ENCODE assay signal across 12 cellular contexts in genomic region chr4:2419814-2420213, GRCh38. TPM values are rescaled to one million over a fixed set of nuclear protein-coding genes. Genes with fewer than 3 reads are reported as not detected.
DNase-seq lines count a peak whose midpoint lies in the region; ATAC-seq lines count a peak whose summit lies in the region.
"Had no signal": no experiment of that assay in that cellular context is flagged by ENCODE, and none has a peak within 500 bp of the region (broad histone marks: within the 10 kb centered on the region; RNA-seq: fewer than 3 reads in every experiment).

No MANE protein-coding gene starts in this region.

- intact Hi-C loops in activated CD4-positive, alpha-beta memory T cell treated with anti-CD3 and anti-CD28 coated beads for 36 hours (cut with micrococcal nuclease): loop anchor here (2.0 to 10.0 kb wide), 4 partner anchors 21 to 698 kb away; partner anchors contain the start of genes GRK4, NELFA, NOP14 and TACC3

- H3K36me3 Mint-ChIP-seq in stimulated activated naive CD8-positive, alpha-beta T cell treated with anti-CD3 and anti-CD28 coated beads, Interleukin-15, Interleukin-2, amounts not matched to agents 100 ng/mL and 50 ng/mL, for 24 hours (ENCODE audit: low read depth): no peaks in the 10 kb centered on the region
- H3K36me3 Mint-ChIP-seq in activated CD4-positive, alpha-beta memory T cell treated with anti-CD3 and anti-CD28 coated beads for 36 hours: peaks cover 2% of the 10 kb centered on the region
- peaks cover 2% of the 10 kb centered on the region for H3K36me3 Mint-ChIP-seq in memory B cell

- no peaks in the 10 kb centered on the region for H3K9me3 ChIP-seq in MG63

- no peaks in the 10 kb centered on the region for H3K36me3 ChIP-seq in MG63

- no peak for DNase-seq in stimulated activated naive CD8-positive, alpha-beta T cell treated with anti-CD3 and anti-CD28 coated beads, Interleukin-15, Interleukin-2, amounts not matched to agents 100 U/mL and 50 U/mL, for 24 hours
- no peak for DNase-seq in activated CD4-positive, alpha-beta memory T cell treated with anti-CD3 and anti-CD28 coated beads for 36 hours
- no peak for DNase-seq in memory B cell (ENCODE audit: low spot score in 2 of 2)
- no peak for DNase-seq in MG63
- DNase-seq in T1000 (lab: John Stamatoyannopoulos, UW): no peak
- DNase-seq: C1 segment of cervical spinal cord, GOT3, NCI-H2171 treated with DMSO at 0.1 percent for 48 hours, retina had no signal

- H3K27ac Mint-ChIP-seq in stimulated activated naive CD8-positive, alpha-beta T cell treated with anti-CD3 and anti-CD28 coated beads, Interleukin-15, Interleukin-2, amounts not matched to agents 100 ng/mL and 50 ng/mL, for 24 hours: no peak overlapping the region
- no peak overlapping the region for H3K27ac Mint-ChIP-seq in activated CD4-positive, alpha-beta memory T cell treated with anti-CD3 and anti-CD28 coated beads for 36 hours
- H3K27ac Mint-ChIP-seq in memory B cell: peak overlapping the region; percentile 94

- peaks cover 5% of the 10 kb centered on the region; the same call in 1 of the 2 replicates for H3K27me3 ChIP-seq in MG63

- CTCF ChIA-PET in activated CD4-positive, alpha-beta memory T cell treated with anti-CD3 and anti-CD28 coated beads for 36 hours (lab: Charles Lee): interaction anchor here (1.0 to 2.0 kb wide), 12 partner anchors 17 to 520 kb away, joined by 3 to 8 read pairs (median 4); no protein-coding TSS in a partner anchor

- peaks cover 51% of the 10 kb centered on the region for H3K27me3 Mint-ChIP-seq in stimulated activated naive CD8-positive, alpha-beta T cell treated with anti-CD3 and anti-CD28 coated beads, Interleukin-15, Interleukin-2, amounts not matched to agents 100 ng/mL and 50 ng/mL, for 24 hours
- H3K27me3 Mint-ChIP-seq in activated CD4-positive, alpha-beta memory T cell treated with anti-CD3 and anti-CD28 coated beads for 36 hours: peaks cover 13% of the 10 kb centered on the region
- peaks cover 28% of the 10 kb centered on the region for H3K27me3 Mint-ChIP-seq in memory B cell

- no peaks in the 10 kb centered on the region for H3K9me3 Mint-ChIP-seq in stimulated activated naive CD8-positive, alpha-beta T cell treated with anti-CD3 and anti-CD28 coated beads, Interleukin-15, Interleukin-2, amounts not matched to agents 100 ng/mL and 50 ng/mL, for 24 hours
- H3K9me3 Mint-ChIP-seq in activated CD4-positive, alpha-beta memory T cell treated with anti-CD3 and anti-CD28 coated beads for 36 hours: no peaks in the 10 kb centered on the region
- H3K9me3 Mint-ChIP-seq in memory B cell: no peaks in the 10 kb centered on the region

- POLR2A ChIA-PET in activated CD4-positive, alpha-beta memory T cell treated with anti-CD3 and anti-CD28 coated beads for 36 hours (lab: Charles Lee): interaction anchor here (1.4 to 1.9 kb wide), 2 partner anchors 49 to 178 kb away, joined by 7 to 11 read pairs; partner anchors contain the start of genes HAUS3, POLN and RNF4

- H3K4me3 Mint-ChIP-seq in stimulated activated naive CD8-positive, alpha-beta T cell treated with anti-CD3 and anti-CD28 coated beads, Interleukin-15, Interleukin-2, amounts not matched to agents 100 ng/mL and 50 ng/mL, for 24 hours: peak overlapping the region; percentile 78
- peak overlapping the region; percentile 80 for H3K4me3 Mint-ChIP-seq in activated CD4-positive, alpha-beta memory T cell treated with anti-CD3 and anti-CD28 coated beads for 36 hours
- peak overlapping the region; percentile 30 for H3K4me3 Mint-ChIP-seq in memory B cell

- no peak overlapping the region for H3K4me3 ChIP-seq in MG63

- H3K4me1 Mint-ChIP-seq in stimulated activated naive CD8-positive, alpha-beta T cell treated with anti-CD3 and anti-CD28 coated beads, Interleukin-15, Interleukin-2, amounts not matched to agents 100 ng/mL and 50 ng/mL, for 24 hours (ENCODE audit: low read depth): peaks cover 33% of the 10 kb centered on the region
- peaks cover 24% of the 10 kb centered on the region for H3K4me1 Mint-ChIP-seq in activated CD4-positive, alpha-beta memory T cell treated with anti-CD3 and anti-CD28 coated beads for 36 hours (ENCODE audit: low read depth)
- H3K4me1 Mint-ChIP-seq in memory B cell: peaks cover 29% of the 10 kb centered on the region

- no peak for ATAC-seq in stimulated activated naive CD8-positive, alpha-beta T cell treated with anti-CD3 and anti-CD28 coated beads, Interleukin-15, Interleukin-2, amounts not matched to agents 100 U/mL and 50 U/mL, for 24 hours
- no peak for ATAC-seq in memory B cell (ENCODE audit: low read depth)
- ATAC-seq in GM19351 (IDR thresholded peaks at IDR 0.05; ENCODE audit: unreplicated experiment): no peak

RNA-seq across cellular contexts. Expression of gene CFAP99, which starts 1.1 kb away (rescaled TPM):
- not detected for total RNA-seq in activated CD4-positive, alpha-beta memory T cell treated with anti-CD3 and anti-CD28 coated beads for 36 hours
- total RNA-seq in MG63 (2014; rRNA removed; shearing (Covaris generic); ENCODE audit: low replicate concordance): not detected in 2 replicates
- total RNA-seq: dermis microvascular lymphatic vessel endothelial cell had no signal

RNA-seq across cellular contexts. Expression of gene ZFYVE28, which starts 1.4 kb away (rescaled TPM):
- total RNA-seq in activated CD4-positive, alpha-beta memory T cell treated with anti-CD3 and anti-CD28 coated beads for 36 hours: 10 to 100 TPM; 19.7 to 20.0 TPM
- total RNA-seq in MG63 (2014; rRNA removed; shearing (Covaris generic); ENCODE audit: low replicate concordance): 1.5 and 3.1 TPM in 2 replicates

RNA-seq across cellular contexts. Expression of gene RNF4, which starts 49.1 kb away (rescaled TPM):
- 10 to 100 TPM; 84.6 to 90.3 TPM for total RNA-seq in activated CD4-positive, alpha-beta memory T cell treated with anti-CD3 and anti-CD28 coated beads for 36 hours
- total RNA-seq in MG63 (2014; rRNA removed; shearing (Covaris generic); ENCODE audit: low replicate concordance): 39.8 and 44.8 TPM in 2 replicates

Comparison
In these comparisons a context has a peak if more than half of its experiments do, and no peak if none do; other contexts are left out.
1. H3K4me3 Mint-ChIP-seq: peak in every context shown above with its lines; median percentile 80 in activated CD4-positive, alpha-beta memory T cell treated with anti-CD3 and anti-CD28 coated beads for 36 hours; 78 in stimulated activated naive CD8-positive, alpha-beta T cell treated with anti-CD3 and anti-CD28 coated beads, Interleukin-15, Interleukin-2, amounts not matched to agents 100 ng/mL and 50 ng/mL, for 24 hours; 30 in memory B cell.